1 cellular context compared by ENCODE assay signal in the genomic region with DNA sequence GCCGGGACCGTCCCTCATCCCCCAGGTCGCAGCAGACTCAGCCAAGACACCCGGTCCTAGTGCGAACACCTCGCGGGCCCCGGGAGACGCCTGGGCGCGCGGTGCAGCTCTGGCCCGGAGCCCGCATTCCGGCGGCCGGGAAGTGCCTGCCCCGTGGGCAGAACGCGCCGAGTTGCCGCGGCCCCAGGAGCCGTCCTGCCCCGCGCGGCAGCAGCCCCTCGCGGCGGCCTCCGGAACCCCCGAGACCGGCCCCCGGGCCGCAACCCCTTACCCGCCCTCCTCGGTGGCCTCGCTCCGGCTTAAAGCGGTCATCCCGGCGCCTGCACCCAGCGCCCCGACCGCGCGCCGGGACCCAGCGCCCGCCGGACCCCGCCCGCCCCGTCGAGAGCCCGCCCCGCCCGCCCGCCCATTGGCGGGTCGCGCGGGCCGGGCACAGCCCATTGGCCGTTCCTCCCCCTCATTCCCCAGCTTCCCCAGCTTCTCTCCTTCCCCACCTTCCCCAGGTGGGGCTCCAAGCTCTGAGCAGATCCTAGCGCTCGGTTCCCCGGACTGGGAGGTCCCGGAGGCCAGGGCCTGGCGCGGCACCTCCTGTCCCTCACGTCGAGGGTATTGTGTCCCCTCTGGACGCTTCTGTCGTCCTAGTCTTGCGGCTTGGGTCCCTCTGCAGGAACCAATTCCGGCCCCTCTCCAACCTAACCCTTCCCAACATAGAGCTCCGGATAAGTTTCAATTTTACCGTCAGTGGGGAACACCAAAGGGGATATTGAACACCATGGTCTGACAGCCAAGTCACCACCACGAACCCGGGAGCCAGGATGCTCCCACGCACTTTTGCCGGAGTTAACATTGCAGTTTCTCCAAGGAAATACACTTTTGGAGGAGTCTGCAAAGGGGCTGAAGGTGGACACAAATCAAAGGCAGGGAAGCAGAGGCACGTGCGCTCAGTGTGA.
A peak's percentile ranks its signal among the peaks of the same experiment; 100 is the strongest.
TF ChIP-seq lines count a peak whose summit lies in the region.

GRAMD2A (minus strand) TSS at position 328 of the 950 bp plus-strand sequence.

TF ChIP-seq in endothelial cell of umbilical vein, 7 proteins besides CTCF, POLR2A, EP300 and RAD21:
- no peak for TF ChIP-seq MYC (IDR thresholded peaks at IDR 0.05; ENCODE audit: low read depth, low read length)
- peak; percentile 34 for TF ChIP-seq POLR2AphosphoS5 (IDR thresholded peaks at IDR 0.05; ENCODE audit: insufficient read depth, low read depth, low read length)
- TF ChIP-seq EZH2 (IDR thresholded peaks at IDR 0.05; ENCODE audit: borderline replicate concordance, low read depth, low read length, severe bottlenecking): no peak
- TF ChIP-seq JUN (IDR thresholded peaks at IDR 0.05; ENCODE audit: borderline replicate concordance, insufficient read depth, insufficient read length, low read depth): no peak
- no peak for TF ChIP-seq FOS (IDR thresholded peaks at IDR 0.05; ENCODE audit: borderline replicate concordance, insufficient read depth, low read length)
